In the genomic region with DNA sequence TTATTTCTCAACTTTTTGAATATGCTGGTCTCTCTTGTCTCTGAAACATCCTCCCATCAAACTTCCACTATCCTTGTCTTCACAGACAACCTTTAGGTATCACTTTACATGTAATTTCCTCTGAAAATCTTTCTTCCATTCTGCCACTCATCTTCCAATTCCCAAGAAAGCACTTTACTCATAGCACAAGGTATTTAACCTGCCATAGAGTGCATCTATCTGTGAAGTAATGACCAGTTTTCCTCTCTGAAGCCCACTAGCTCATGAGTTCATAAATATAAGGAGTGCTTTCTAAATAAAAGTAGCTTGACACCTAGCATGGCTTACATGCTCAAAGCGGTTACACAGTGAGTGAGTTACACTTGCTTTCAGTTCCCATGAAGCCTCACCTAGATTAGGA, we compare ENCODE assay signal across 23 cellular contexts.
DNase-seq lines count a peak whose midpoint lies in the region; ATAC-seq and TF ChIP-seq lines count a peak whose summit lies in the region.
"Had no signal": no experiment of that assay in that cellular context is flagged by ENCODE, and none has a peak within 500 bp of the region (broad histone marks: within the 10 kb centered on the region; RNA-seq: fewer than 3 reads in every experiment).

No MANE protein-coding gene starts in this region.

- H2BK5ac ChIP-seq in mesendoderm (ENCODE audit: low read length): no peak overlapping the region

- H3K36me3 Mint-ChIP-seq in GM23338 (ENCODE audit: low read depth): no peaks in the 10 kb centered on the region
- H3K36me3 Mint-ChIP-seq: CD14-positive monocyte; CD4-positive, alpha-beta memory T cell; CD4-positive, CD25-positive, alpha-beta regulatory T cell had no signal

- no peaks in the 10 kb centered on the region for H3K79me1 ChIP-seq in mesendoderm (ENCODE audit: low read length)

- ATAC-seq in GM23338: no peak
- ATAC-seq in GM19328 (IDR thresholded peaks at IDR 0.05; ENCODE audit: unreplicated experiment): no peak
- ATAC-seq in left lung: no peak
- ATAC-seq in GM18520 (IDR thresholded peaks at IDR 0.05; ENCODE audit: unreplicated experiment): no peak

- H2AFZ ChIP-seq in GM23338: no peak overlapping the region

- no peak overlapping the region for H3K4ac ChIP-seq in mesendoderm (ENCODE audit: low read depth, low read length)

- H3K4me1 ChIP-seq in GM23338 (ENCODE audit: insufficient read depth) (peaks cover 59% of the 10 kb centered on the region), mesendoderm (ENCODE audit: control insufficient read depth, low read depth, low read length) (no peaks in the 10 kb centered on the region), left lung (no peaks in the 10 kb centered on the region)
- H3K4me1 ChIP-seq: BE2C, BLaER1 had no signal

- H3K27me3 Mint-ChIP-seq in GM23338 (ENCODE audit: insufficient read depth, low read depth, poor library complexity): peaks cover 8% of the 10 kb centered on the region
- H3K27me3 Mint-ChIP-seq: CD4-positive, CD25-positive, alpha-beta regulatory T cell; CD8-positive, alpha-beta memory T cell had no signal

- H3K4me3 ChIP-seq in GM12865 (ENCODE audit: low read depth, low read length): no peak overlapping the region
- no peak overlapping the region for H3K4me3 ChIP-seq in GM23338
- no peak overlapping the region for H3K4me3 ChIP-seq in mesendoderm (ENCODE audit: low read length)
- no peak overlapping the region for H3K4me3 ChIP-seq in left lung
- H3K4me3 ChIP-seq: BLaER1 had no signal

- H4K20me1 ChIP-seq in GM23338 (replicated peaks; ENCODE audit: insufficient read depth): no peaks in the 10 kb centered on the region
- H4K20me1 ChIP-seq: BLaER1 had no signal

- no peaks in the 10 kb centered on the region for H3F3A ChIP-seq in GM23338 (replicated peaks; ENCODE audit: low read depth)

- H3K27me3 ChIP-seq in GM23338 (ENCODE audit: insufficient read depth) (no peaks in the 10 kb centered on the region), mesendoderm (ENCODE audit: insufficient read depth, low read length, poor library complexity) (no peaks in the 10 kb centered on the region), left lung (no peaks in the 10 kb centered on the region)
- H3K27me3 ChIP-seq: BE2C, BLaER1 had no signal

- no peak overlapping the region for H3K18ac ChIP-seq in mesendoderm (ENCODE audit: low read length)

- H3K9me3 Mint-ChIP-seq in GM23338: no peaks in the 10 kb centered on the region
- H3K9me3 Mint-ChIP-seq: CD4-positive, alpha-beta memory T cell; CD4-positive, CD25-positive, alpha-beta regulatory T cell; CD8-positive, alpha-beta memory T cell had no signal

- intact Hi-C loops in left lung (cut with DNase I): no loop called here

- H2BK120ac ChIP-seq in mesendoderm (ENCODE audit: low read depth, low read length): no peak overlapping the region

- no peak overlapping the region for H3K9ac ChIP-seq in mesendoderm (ENCODE audit: low read length)
- H3K9ac ChIP-seq: BLaER1 had no signal

- TF ChIP-seq CTCF in GM12865 (IDR thresholded peaks at IDR 0.05; ENCODE audit: insufficient read depth, low read depth, low read length, missing control alignments): no peak
- TF ChIP-seq CTCF in GM23338 (conservative IDR thresholded peaks at IDR 0.05; ENCODE audit: low read depth in 2 of 2): no peak
- TF ChIP-seq CTCF in left lung (IDR thresholded peaks at IDR 0.05): no peak

- no peaks in the 10 kb centered on the region for H3K36me3 ChIP-seq in GM23338 (ENCODE audit: insufficient read depth)
- no peaks in the 10 kb centered on the region for H3K36me3 ChIP-seq in mesendoderm (ENCODE audit: control insufficient read depth, insufficient read depth, low read length)
- no peaks in the 10 kb centered on the region for H3K36me3 ChIP-seq in left lung
- H3K36me3 ChIP-seq: BE2C, BLaER1 had no signal

- H2BK15ac ChIP-seq in mesendoderm (replicated peaks; ENCODE audit: low read depth): no peak overlapping the region

- DNase-seq in GM12865 (ENCODE audit: low read depth): peak; percentile 45
- DNase-seq in GM23338 (ENCODE audit: low spot score): no peak
- DNase-seq in mesendoderm: peak; percentile 3
- no peak for DNase-seq in left lung
- DNase-seq: 8988T; ACHN; BE2C; C1 segment of cervical spinal cord; CD4-positive, alpha-beta memory T cell; CD4-positive, CD25-positive, alpha-beta regulatory T cell; CD8-positive, alpha-beta memory T cell; COR-L47; DMS 273 treated with DMSO at 0.1 percent for 48 hours; DMS153; DMS53; DMS79; DND-41; EL; GDM1 had no signal

- H3K27ac ChIP-seq in GM23338 (ENCODE audit: low read depth) (no peak overlapping the region), mesendoderm (ENCODE audit: low read depth, low read length) (no peak overlapping the region), left lung (no peak overlapping the region)
- H3K27ac ChIP-seq: BLaER1 had no signal

- H2AK5ac ChIP-seq in mesendoderm (ENCODE audit: low read length): no peak overlapping the region

- H3K4me2 ChIP-seq in GM23338 (peak overlapping the region; percentile 73), mesendoderm (ENCODE audit: low read length) (no peak overlapping the region)
- H3K4me2 ChIP-seq: BLaER1 had no signal

- WGBS in mesendoderm (ENCODE audit: extremely low coverage, insufficient coverage, low lambda C conversion rate): no CpG with 5 or more reads among the region's 1 CpG

- H4K8ac ChIP-seq in mesendoderm (ENCODE audit: low read depth, low read length): no peak overlapping the region

- H3K27ac Mint-ChIP-seq in GM23338: no peak overlapping the region
- H3K27ac Mint-ChIP-seq: CD14-positive monocyte; CD4-positive, alpha-beta memory T cell; CD4-positive, CD25-positive, alpha-beta regulatory T cell had no signal

- no peak overlapping the region for H3K23ac ChIP-seq in mesendoderm (ENCODE audit: low read length)

- H4K5ac ChIP-seq in mesendoderm (ENCODE audit: low read length): no peak overlapping the region

- H3K9me2 ChIP-seq in GM23338 (ENCODE audit: insufficient read depth): peaks cover 14% of the 10 kb centered on the region

- no peaks in the 10 kb centered on the region for H3K9me3 ChIP-seq in left lung
- H3K9me3 ChIP-seq: BE2C, BLaER1 had no signal

- no peaks in the 10 kb centered on the region for H3K79me2 ChIP-seq in GM23338 (replicated peaks; ENCODE audit: insufficient read depth)
- H3K79me2 ChIP-seq in mesendoderm (ENCODE audit: control insufficient read depth, insufficient read depth, low read length): no peaks in the 10 kb centered on the region

- peaks cover 53% of the 10 kb centered on the region for H3K4me1 Mint-ChIP-seq in GM23338
- H3K4me1 Mint-ChIP-seq: CD14-positive monocyte had no signal

- H3K56ac ChIP-seq in mesendoderm (ENCODE audit: low read length): no peak overlapping the region

- no peak overlapping the region for H3K4me3 Mint-ChIP-seq in GM23338
- H3K4me3 Mint-ChIP-seq: CD14-positive monocyte; CD4-positive, alpha-beta memory T cell; CD4-positive, CD25-positive, alpha-beta regulatory T cell; CD8-positive, alpha-beta memory T cell had no signal

TF ChIP-seq in GM23338, 12 proteins besides CTCF, POLR2A, EP300 and RAD21:
- TF ChIP-seq NANOG (IDR thresholded peaks at IDR 0.05; ENCODE audit: borderline replicate concordance): no peak
- TF ChIP-seq JUNB (IDR thresholded peaks at IDR 0.05; ENCODE audit: unreplicated experiment): no peak
- no peak for TF ChIP-seq EZH2phosphoT487 (IDR thresholded peaks at IDR 0.05; ENCODE audit: unreplicated experiment)
- no peak for TF ChIP-seq EZH2 (IDR thresholded peaks at IDR 0.05; ENCODE audit: low read depth, unreplicated experiment)
- no peak for TF ChIP-seq CREB1 (CRISPR knock-in tag; IDR thresholded peaks at IDR 0.05; ENCODE audit: low read depth)
- no peak for TF ChIP-seq STAT1 (IDR thresholded peaks at IDR 0.05; ENCODE audit: unreplicated experiment)
- no peak for TF ChIP-seq ZNF331 (CRISPR knock-in tag; IDR thresholded peaks at IDR 0.05; ENCODE audit: low read depth)
- TF ChIP-seq, protein P1, sequence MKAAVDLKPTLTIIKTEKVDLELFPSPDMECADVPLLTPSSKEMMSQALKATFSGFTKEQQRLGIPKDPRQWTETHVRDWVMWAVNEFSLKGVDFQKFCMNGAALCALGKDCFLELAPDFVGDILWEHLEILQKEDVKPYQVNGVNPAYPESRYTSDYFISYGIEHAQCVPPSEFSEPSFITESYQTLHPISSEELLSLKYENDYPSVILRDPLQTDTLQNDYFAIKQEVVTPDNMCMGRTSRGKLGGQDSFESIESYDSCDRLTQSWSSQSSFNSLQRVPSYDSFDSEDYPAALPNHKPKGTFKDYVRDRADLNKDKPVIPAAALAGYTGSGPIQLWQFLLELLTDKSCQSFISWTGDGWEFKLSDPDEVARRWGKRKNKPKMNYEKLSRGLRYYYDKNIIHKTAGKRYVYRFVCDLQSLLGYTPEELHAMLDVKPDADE (IDR thresholded peaks at IDR 0.05): no peak
TF ChIP-seq in GM23338: peak in this region for 0.

Comparison
In these comparisons a context has a peak if more than half of its experiments do, and no peak if none do; other contexts are left out.
1. DNase-seq: peak in GM12865 (single experiment) and mesendoderm (single experiment); none in GM23338 (single experiment) and left lung (0 of 2).